Comparison of ENCODE assay signal across 15 cellular contexts in the genomic region with DNA sequence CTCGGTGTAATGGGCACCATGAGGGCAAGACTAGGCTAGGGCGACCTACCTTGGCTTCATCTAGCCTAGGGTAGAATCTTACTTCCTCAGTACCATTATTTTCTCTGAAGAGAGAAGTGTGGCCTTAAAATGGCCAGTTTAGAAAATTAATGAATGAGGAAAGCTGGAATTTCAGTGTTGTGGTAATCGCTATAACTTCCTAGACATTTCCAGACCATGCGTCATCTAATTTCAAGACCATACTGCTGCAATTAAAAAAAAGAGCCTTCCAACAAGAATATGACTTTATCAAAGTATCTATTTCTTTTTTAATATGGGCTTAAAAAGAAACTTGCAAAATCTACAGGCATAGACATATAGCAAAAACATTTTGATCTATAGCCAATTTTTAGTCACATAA.
DNase-seq lines count a peak whose midpoint lies in the region; TF ChIP-seq lines count a peak whose summit lies in the region.
"Had no signal": no experiment of that assay in that cellular context is flagged by ENCODE, and none has a peak within 500 bp of the region (broad histone marks: within the 10 kb centered on the region; RNA-seq: fewer than 3 reads in every experiment).

No MANE protein-coding gene starts in this region.

- no peak overlapping the region for H3K14ac ChIP-seq in trophoblast cell (ENCODE audit: low read length)

- no peak for TF ChIP-seq CTCF in AG04449 (IDR thresholded peaks at IDR 0.05; ENCODE audit: insufficient read depth, low read length, missing control alignments)

- H3K79me2 ChIP-seq in trophoblast cell (ENCODE audit: control insufficient read depth, insufficient read depth, low read length, poor library complexity) = no peaks in the 10 kb centered on the region

- H2AFZ ChIP-seq in trophoblast cell (ENCODE audit: insufficient read depth, low read length, poor library complexity) = no peak overlapping the region

- H3K18ac ChIP-seq in trophoblast cell (ENCODE audit: low read length) = no peak overlapping the region

- CTCF ChIA-PET in AG04449 (lab: Yijun Ruan, JAX) = interaction anchor here (1.3 to 4.4 kb wide), 8 partner anchors 10 to 331 kb away, joined by 3 to 25 read pairs (median 6); partner anchors contain the start of gene TRIL

- no peak overlapping the region for H3K4me3 ChIP-seq in AG04449 (ENCODE audit: low read depth, low read length)
- H3K4me3 ChIP-seq in adipocyte (ENCODE audit: low read length) = no peak overlapping the region
- H3K4me3 ChIP-seq in trophoblast cell (ENCODE audit: low read depth, low read length) = no peak overlapping the region

- POLR2A ChIA-PET in AG04449 (lab: Yijun Ruan, JAX) = no interaction called here

- no peak overlapping the region for H2AK5ac ChIP-seq in trophoblast cell (ENCODE audit: low read length)

- no peak overlapping the region for H2BK5ac ChIP-seq in trophoblast cell (ENCODE audit: low read depth, low read length, poor library complexity)

- H4K8ac ChIP-seq in trophoblast cell (ENCODE audit: low read depth, low read length) = no peak overlapping the region

- no peaks in the 10 kb centered on the region for H3K4me1 ChIP-seq in adipocyte (ENCODE audit: control insufficient read depth, insufficient read depth, low read length)
- H3K4me1 ChIP-seq in trophoblast cell (ENCODE audit: control insufficient read depth in 1 of 2, insufficient read depth in 2 of 2, low read length in 2 of 2) = no peaks in the 10 kb centered on the region

- H3K27ac ChIP-seq in trophoblast cell (ENCODE audit: low read depth, low read length) = no peak overlapping the region

- no CpG with 5 or more reads among the region's 4 CpGs for WGBS in trophoblast cell (ENCODE audit: extremely low coverage, insufficient coverage, insufficient read length)

- H3K36me3 ChIP-seq in adipocyte (ENCODE audit: control insufficient read depth, insufficient read depth, low read length, severe bottlenecking) = no peaks in the 10 kb centered on the region
- no peaks in the 10 kb centered on the region for H3K36me3 ChIP-seq in trophoblast cell (ENCODE audit: control insufficient read depth in 1 of 2, insufficient read depth in 2 of 2, low read length in 2 of 2)

- no peak overlapping the region for H3K23ac ChIP-seq in trophoblast cell (ENCODE audit: low read length)

- H3K27me3 ChIP-seq in adipocyte (replicated peaks; ENCODE audit: control insufficient read depth, insufficient read depth, low read length) (no peaks in the 10 kb centered on the region), trophoblast cell (ENCODE audit: insufficient read depth, low read length) (no peaks in the 10 kb centered on the region)

- H2BK12ac ChIP-seq in trophoblast cell (ENCODE audit: low read length) = no peak overlapping the region

- no peak overlapping the region for H3K4ac ChIP-seq in trophoblast cell (ENCODE audit: low read depth, low read length)

- no peak overlapping the region for H4K91ac ChIP-seq in trophoblast cell (ENCODE audit: low read depth, low read length)

- H3K9me3 ChIP-seq in adipocyte (ENCODE audit: control insufficient read depth, low read length) = no peaks in the 10 kb centered on the region
- no peaks in the 10 kb centered on the region for H3K9me3 ChIP-seq in trophoblast cell (ENCODE audit: insufficient read depth, low read depth, low read length)

- H3K4me2 ChIP-seq in trophoblast cell (ENCODE audit: low read length) = no peak overlapping the region

- no peak overlapping the region for H4K12ac ChIP-seq in trophoblast cell (ENCODE audit: low read depth, low read length)

- peak; percentile 38 for DNase-seq in AG04449 (ENCODE audit: low read depth, low spot score)
- peak; percentile 17 for DNase-seq in HT1080 (ENCODE audit: low read depth)
- peak; percentile 72 for DNase-seq in adipocyte (ENCODE audit: low read depth)
- no peak for DNase-seq in trophoblast cell
- DNase-seq in GM19240 (ENCODE audit: insufficient read length, low spot score) = no peak
- no peak for DNase-seq in activated gamma-delta T cell treated with Interleukin-2 at 50 U/mL for 16 hours
- DNase-seq in NCI-H187 (lab: John Stamatoyannopoulos, UW) = no peak
- DNase-seq: 8988T; ACHN; CD8-positive, alpha-beta T cell; COR-L47; DMS79 treated with DMSO at 0.1 percent for 48 hours; GDM1; GOT3; H9 had no signal

- no peak overlapping the region for H2BK120ac ChIP-seq in trophoblast cell (ENCODE audit: insufficient read depth, low read length, poor library complexity)

- no peak overlapping the region for H3K9ac ChIP-seq in adipocyte (ENCODE audit: low read length)
- peak overlapping the region; percentile 46 for H3K9ac ChIP-seq in trophoblast cell (ENCODE audit: low read length)

- no peaks in the 10 kb centered on the region for H3K79me1 ChIP-seq in trophoblast cell (ENCODE audit: low read length)

Comparison
In these comparisons a context has a peak if more than half of its experiments do, and no peak if none do; other contexts are left out.
1. DNase-seq: peak in AG04449 (single experiment), HT1080 (single experiment) and adipocyte (single experiment); none in trophoblast cell (0 of 2), GM19240 (single experiment), activated gamma-delta T cell treated with Interleukin-2 at 50 U/mL for 16 hours (single experiment) and NCI-H187 (0 of 2).